8 cellular contexts compared by ENCODE assay signal in the genomic region with DNA sequence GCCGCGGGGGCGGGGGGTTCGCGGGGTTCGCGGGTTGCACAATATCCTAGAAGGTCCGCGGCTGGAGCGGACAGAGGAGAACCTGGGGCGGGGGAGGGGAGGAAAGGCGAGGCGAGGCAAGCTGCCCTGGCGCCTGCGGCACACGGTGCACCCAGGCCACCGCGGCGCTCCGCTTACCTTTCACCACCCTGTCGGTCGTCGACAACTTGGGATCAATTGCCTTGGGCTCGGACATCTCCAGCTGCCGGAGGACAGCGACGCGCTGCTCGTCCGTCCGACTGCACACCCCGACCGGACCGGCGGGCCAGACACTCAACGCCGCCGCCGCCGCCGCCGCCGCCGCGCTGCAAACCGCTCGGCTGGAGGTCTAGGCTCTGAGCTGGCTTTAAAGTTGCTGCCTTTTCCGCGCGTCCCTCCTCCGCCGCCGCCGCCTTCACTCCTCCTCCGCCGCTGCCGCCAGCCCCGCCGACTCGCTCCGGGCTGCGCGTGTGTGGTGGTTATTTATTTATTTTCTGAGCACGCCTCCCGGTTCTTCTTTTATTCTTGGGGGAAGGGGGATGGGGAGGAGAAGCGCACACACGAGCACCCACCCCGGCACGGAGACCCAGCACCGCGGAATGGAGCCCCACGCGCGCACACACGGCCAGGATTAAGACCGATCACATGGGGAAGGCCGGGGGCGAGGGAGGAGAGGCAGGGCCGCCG. TPM values are rescaled to one million over a fixed set of nuclear protein-coding genes. Genes with fewer than 3 reads are reported as not detected.
DNase-seq lines count a peak whose midpoint lies in the region; ATAC-seq and TF ChIP-seq lines count a peak whose summit lies in the region.

No MANE protein-coding gene starts in this region.

- TF ChIP-seq POLR2A in gastroesophageal sphincter (IDR thresholded peaks at IDR 0.05) (no peak), thyroid gland (IDR thresholded peaks at IDR 0.05) (no peak)

- H3K4me1 ChIP-seq in BE2C (peaks cover 7% of the 10 kb centered on the region), Panc1 (ENCODE audit: control insufficient read depth, insufficient read depth, low read length) (peaks cover 14% of the 10 kb centered on the region), gastroesophageal sphincter (peaks cover 0 to 42% (median 5%) of the 10 kb centered on the region in 3 donors), thyroid gland (peaks cover 4 to 21% of the 10 kb centered on the region in 2 donors)

- ATAC-seq in GM19035 (IDR thresholded peaks at IDR 0.05; ENCODE audit: unreplicated experiment) (peak; percentile 14), HG03342 (IDR thresholded peaks at IDR 0.05; ENCODE audit: unreplicated experiment) (peak; percentile 14), Panc1 (peak; percentile 5), gastroesophageal sphincter (peak; percentile 6)

- whole genome bisulfite sequencing in gastroesophageal sphincter (ENCODE audit: low coverage in 1 of 2), 2 donors, result no CpG with 5 or more reads among the region's 80 CpGs
- 0 to 1% methylated on average over 33 to 50 of the region's 80 CpGs for WGBS in thyroid gland, 2 donors

- TF ChIP-seq EP300 in gastroesophageal sphincter (IDR thresholded peaks at IDR 0.05), result no peak

- peak; percentile 74 for DNase-seq in BE2C
- no peak for DNase-seq in Panc1 (ENCODE audit: low read depth, low spot score)
- DNase-seq in activated naive CD4-positive, alpha-beta T cell treated with Interleukin-2 at 50 U/mL for 16 hours, result peak; percentile 43
- peak in 48 of 56 donors; percentile 30 to 86 (median 66) for DNase-seq in nucleus accumbens (lab: John Stamatoyannopoulos, UW)
- DNase-seq in thyroid gland, result peak; percentile 70 to 71

- intact Hi-C loops in Panc1 (cut with micrococcal nuclease; ENCODE audit: unreplicated experiment), result loop anchor here (5.0 kb wide), 1 partner anchor 159 kb away; no protein-coding TSS in a partner anchor
- intact Hi-C loops in thyroid gland (cut with DNase I), result loop anchor here (10.0 kb wide), 1 partner anchor 152 kb away; no protein-coding TSS in a partner anchor

- no peaks in the 10 kb centered on the region for H3K9me3 ChIP-seq in BE2C
- no peaks in the 10 kb centered on the region for H3K9me3 ChIP-seq in Panc1 (ENCODE audit: control insufficient read depth, insufficient read depth, low read depth, low read length)
- no peaks in the 10 kb centered on the region for H3K9me3 ChIP-seq in gastroesophageal sphincter
- H3K9me3 ChIP-seq in thyroid gland, result no peaks in the 10 kb centered on the region

- no peaks in the 10 kb centered on the region for H3K36me3 ChIP-seq in BE2C
- H3K36me3 ChIP-seq in Panc1 (ENCODE audit: control insufficient read depth, insufficient read depth, low read length), result no peaks in the 10 kb centered on the region; the same call in 1 of the 2 replicates
- H3K36me3 ChIP-seq in gastroesophageal sphincter, result no peaks in the 10 kb centered on the region
- no peaks in the 10 kb centered on the region for H3K36me3 ChIP-seq in thyroid gland

- no peaks in the 10 kb centered on the region for H3K27me3 ChIP-seq in BE2C
- H3K27me3 ChIP-seq in Panc1 (ENCODE audit: control insufficient read depth, insufficient read depth, low read length), result no peaks in the 10 kb centered on the region
- no peaks in the 10 kb centered on the region for H3K27me3 ChIP-seq in gastroesophageal sphincter
- no peaks in the 10 kb centered on the region for H3K27me3 ChIP-seq in thyroid gland

- TSS peak; percentile 90 for BruUV-seq in Panc1 (replicated peaks; lab: Mats Ljungman, UMichigan)

- POLR2A ChIA-PET in Panc1 (lab: Charles Lee), result interaction anchor here (0.6 kb wide), 2 partner anchors 243 to 671 kb away, joined by 5 read pairs; no protein-coding TSS in a partner anchor

- CTCF ChIA-PET in Panc1 (lab: Charles Lee), result no interaction called here

- peak overlapping the region; percentile 89 for H3K4me3 ChIP-seq in BE2C (ENCODE audit: low read depth, low read length)
- peak overlapping the region; percentile 59 to 72 for H3K4me3 ChIP-seq in Panc1 (ENCODE audit: low read depth in 2 of 2, low read length in 2 of 2)
- peak overlapping the region; percentile 92 to 98 for H3K4me3 ChIP-seq in gastroesophageal sphincter
- peak overlapping the region; percentile 24 to 88 (median 51) for H3K4me3 ChIP-seq in thyroid gland (replicated peaks in 1 of 3)

- peak overlapping the region; percentile 29; the same call in 1 of the 2 replicates for H3K27ac ChIP-seq in Panc1 (ENCODE audit: low read length)
- peak overlapping the region; percentile 55 to 99 (median 97) for H3K27ac ChIP-seq in gastroesophageal sphincter
- peak overlapping the region; percentile 40 to 98 (median 86) for H3K27ac ChIP-seq in thyroid gland

- in situ Hi-C loops in Panc1 (cut with HindIII; ENCODE audit: low pct_unique_long_range_greater_than_20kb, low sequenced_read_pairs), result no loop called here

- TF ChIP-seq CTCF in BE2C (IDR thresholded peaks at IDR 0.05; ENCODE audit: low read depth, low read length) (no peak), Panc1 (IDR thresholded peaks at IDR 0.05) (no peak), gastroesophageal sphincter (IDR thresholded peaks at IDR 0.05) (peak in 1 of 4 experiments; percentile 12), thyroid gland (IDR thresholded peaks at IDR 0.05) (no peak)

RNA-seq across cellular contexts. Expression of a gene that starts 0.6 kb away (rescaled TPM):
- polyA plus RNA-seq in BE2C (2012; ENCODE audit: insufficient read depth, insufficient read length, low read depth), result 29.6 TPM
- total RNA-seq in Panc1 (2021; ENCODE audit: unreplicated experiment) (31.0 TPM), gastroesophageal sphincter (10 to 100 TPM; 21.1 to 29.2 (median 24.8) TPM), thyroid gland (10 to 100 TPM; 31.6 to 45.8 (median 34.4) TPM)
- polyA plus RNA-seq in Panc1 (2012; ENCODE audit: insufficient read length), result 23.1 TPM

Comparison
In these comparisons a context has a peak if more than half of its experiments do, and no peak if none do; other contexts are left out.
1. H3K27ac ChIP-seq: peak in every context shown above with its lines; median percentile 97 in gastroesophageal sphincter; 86 in thyroid gland; 29 in Panc1.